16 cellular contexts compared by ENCODE assay signal in the genomic region with DNA sequence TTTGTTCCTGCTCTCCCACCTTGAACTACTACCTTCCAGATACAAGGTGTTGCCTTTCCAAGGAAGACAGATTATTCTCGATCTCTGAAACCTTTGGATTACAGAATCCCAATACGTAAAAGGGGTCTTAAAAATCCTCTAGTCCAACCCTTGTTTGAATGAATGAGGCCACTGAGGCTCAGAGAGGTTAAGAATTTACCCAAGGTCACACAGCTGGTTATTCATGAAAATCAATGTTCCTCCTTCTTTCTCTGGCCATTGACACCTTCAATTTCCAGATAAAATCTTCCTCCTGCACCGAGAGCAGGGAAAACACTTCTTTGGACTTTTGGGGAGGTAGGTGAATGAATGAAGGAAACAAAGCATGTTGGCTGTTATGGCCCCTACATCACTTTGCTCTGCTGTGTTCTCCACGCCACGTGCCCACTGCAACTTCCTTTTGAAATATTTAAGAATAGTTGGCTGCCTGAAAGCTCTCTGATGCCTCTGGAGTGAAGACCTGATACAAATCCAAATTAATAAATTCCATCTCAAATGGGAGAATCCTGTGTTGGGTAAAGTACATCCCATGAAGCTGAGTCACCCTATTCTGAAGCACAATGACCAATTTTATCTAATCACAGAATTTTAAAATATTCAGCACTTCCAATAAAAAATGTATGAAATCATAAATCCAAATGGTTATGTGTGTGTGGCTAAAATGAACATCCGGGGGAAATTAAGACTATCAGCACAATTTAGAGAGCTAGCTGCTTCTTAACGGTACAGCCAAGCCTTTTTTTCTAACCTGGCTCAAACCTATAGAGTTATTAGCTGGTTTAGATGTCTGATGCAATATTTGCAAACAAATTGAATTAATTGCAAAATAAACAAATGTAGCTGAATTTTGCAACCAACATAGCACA. TPM values are rescaled to one million over a fixed set of nuclear protein-coding genes. Genes with fewer than 3 reads are reported as not detected.
DNase-seq lines count a peak whose midpoint lies in the region; ATAC-seq, FAIRE-seq and TF ChIP-seq lines count a peak whose summit lies in the region.
"Had no signal": no experiment of that assay in that cellular context is flagged by ENCODE, and none has a peak within 500 bp of the region (broad histone marks: within the 10 kb centered on the region; RNA-seq: fewer than 3 reads in every experiment).

No MANE protein-coding gene starts in this region.

- no peaks in the 10 kb centered on the region for H3K36me3 ChIP-seq in left ventricle myocardium inferior
- peaks cover 0 to 14% (median 0%) of the 10 kb centered on the region in 9 donors for H3K36me3 ChIP-seq in heart right ventricle
- H3K36me3 ChIP-seq in astrocyte (ENCODE audit: insufficient read depth, low read length), result peaks cover 3% of the 10 kb centered on the region
- H3K36me3 ChIP-seq in gastroesophageal sphincter, result no peaks in the 10 kb centered on the region
- no peaks in the 10 kb centered on the region for H3K36me3 ChIP-seq in uterus

- TF ChIP-seq EP300 in gastroesophageal sphincter (IDR thresholded peaks at IDR 0.05), result no peak

- no peak for TF ChIP-seq POLR2A in gastroesophageal sphincter (IDR thresholded peaks at IDR 0.05)
- TF ChIP-seq POLR2A in uterus (IDR thresholded peaks at IDR 0.05), result no peak

- H3K27ac ChIP-seq in left ventricle myocardium inferior (replicated peaks) (no peak overlapping the region), heart right ventricle (peak overlapping the region in 2 of 10 donors; percentile 12 to 28), astrocyte (ENCODE audit: low read depth, low read length) (peak overlapping the region; percentile 36), gastroesophageal sphincter (peak overlapping the region in 3 of 4 donors; percentile 81 to 93 (median 84)), uterus (peak overlapping the region; percentile 73 to 97)

- no peak overlapping the region for H3K9ac ChIP-seq in astrocyte (ENCODE audit: low read length)

- H3K9me3 ChIP-seq in left ventricle myocardium inferior (replicated peaks) (no peaks in the 10 kb centered on the region), heart right ventricle (no peaks in the 10 kb centered on the region), astrocyte (ENCODE audit: insufficient read depth, low read depth, low read length) (no peaks in the 10 kb centered on the region), gastroesophageal sphincter (no peaks in the 10 kb centered on the region), uterus (no peaks in the 10 kb centered on the region)

- no peak for FAIRE-seq in astrocyte (lab: Jason Lieb, UNC)
- FAIRE-seq: frontal cortex, G401.6 had no signal

- TF ChIP-seq CTCF in left ventricle myocardium inferior (IDR thresholded peaks at IDR 0.05; ENCODE audit: borderline replicate concordance), result no peak
- no peak for TF ChIP-seq CTCF in heart right ventricle (IDR thresholded peaks at IDR 0.05)
- no peak for TF ChIP-seq CTCF in astrocyte (IDR thresholded peaks at IDR 0.05; ENCODE audit: insufficient read depth, low read depth, low read length)
- TF ChIP-seq CTCF in gastroesophageal sphincter (IDR thresholded peaks at IDR 0.05), result no peak
- no peak for TF ChIP-seq CTCF in uterus (IDR thresholded peaks at IDR 0.05)

- H4K20me1 ChIP-seq in astrocyte (ENCODE audit: insufficient read depth, low read length), result peaks cover 42% of the 10 kb centered on the region

- DNase-seq in left ventricle myocardium inferior (no peak), heart right ventricle (no peak), astrocyte (ENCODE audit: low read depth) (peak; percentile 68), uterus (no peak)
- DNase-seq: NCI-H2171 treated with DMSO at 0.1 percent for 48 hours; nucleus accumbens; stimulated activated CD4-positive, alpha-beta T cell treated with anti-CD3 and anti-CD28 coated beads, Interleukin-1b, Interleukin-23, amount 100 ng/mL, for 48 hours had no signal

- H3K36me3 Mint-ChIP-seq in astrocyte (ENCODE audit: low read depth, unreplicated experiment), result peaks cover 3% of the 10 kb centered on the region

- H2AFZ ChIP-seq in astrocyte (ENCODE audit: low read depth, low read length), result no peak overlapping the region

- H3K27me3 Mint-ChIP-seq in astrocyte (ENCODE audit: low read depth, unreplicated experiment), result no peaks in the 10 kb centered on the region
- H3K27me3 Mint-ChIP-seq: stimulated activated naive CD8-positive, alpha-beta T cell treated with anti-CD3 and anti-CD28 coated beads, Interleukin-15, Interleukin-2, amounts not matched to agents 100 ng/mL and 50 ng/mL, for 24 hours had no signal

- intact Hi-C loops in left ventricle myocardium inferior (cut with micrococcal nuclease), result no loop called here
- intact Hi-C loops in heart right ventricle (cut with DNase I), result loop anchor here in 1 of 10 donors (5.0 kb wide), 1 partner anchor 35 kb away; no protein-coding TSS in a partner anchor
- intact Hi-C loops in uterus (cut with DNase I; ENCODE audit: low total_unique reads), result no loop called here

- 60 to 62% methylated on average over 7 of the region's 7 CpGs for WGBS in heart right ventricle, 2 donors
- WGBS in gastroesophageal sphincter (ENCODE audit: low coverage in 1 of 2), 2 donors, result 46 to 56% methylated on average over 5 to 7 of the region's 7 CpGs

- H3K4me3 ChIP-seq in left ventricle myocardium inferior (peak overlapping the region; percentile 64), heart right ventricle (peak overlapping the region in 3 of 10 donors; percentile 7 to 55 (median 13)), astrocyte (ENCODE audit: insufficient read depth, low read depth, low read length) (no peak overlapping the region), gastroesophageal sphincter (no peak overlapping the region), uterus (no peak overlapping the region)

- H3K27me3 ChIP-seq in left ventricle myocardium inferior (ENCODE audit: low read depth) (no peaks in the 10 kb centered on the region), heart right ventricle (no peaks in the 10 kb centered on the region), astrocyte (ENCODE audit: insufficient read depth, low read length) (no peaks in the 10 kb centered on the region), gastroesophageal sphincter (no peaks in the 10 kb centered on the region), uterus (no peaks in the 10 kb centered on the region)

- peaks cover 27% of the 10 kb centered on the region for H3K4me1 Mint-ChIP-seq in astrocyte (ENCODE audit: low read depth, unreplicated experiment)

- no peak overlapping the region for H3K27ac Mint-ChIP-seq in astrocyte (ENCODE audit: unreplicated experiment)
- H3K27ac Mint-ChIP-seq: activated T-helper 1 cell treated with anti-CD3 and anti-CD28 coated beads, Interleukin-12 subunit alpha, Interleukin-12 subunit beta, Interleukin-2, Interleukin-4 antibody, amounts not matched to agents 30 ng/mL and 10 ng/mL and 1 ng/mL, durations not matched to agents 14 hours and 24 hours and 36 hours; stimulated activated naive CD8-positive, alpha-beta T cell treated with anti-CD3 and anti-CD28 coated beads, Interleukin-15, Interleukin-2, amounts not matched to agents 100 ng/mL and 50 ng/mL, for 24 hours had no signal

- H3K4me1 ChIP-seq in left ventricle myocardium inferior, result peaks cover 80% of the 10 kb centered on the region
- peaks cover 0 to 71% (median 47%) of the 10 kb centered on the region in 9 donors for H3K4me1 ChIP-seq in heart right ventricle
- H3K4me1 ChIP-seq in astrocyte (ENCODE audit: insufficient read depth, low read length), result peaks cover 10% of the 10 kb centered on the region
- H3K4me1 ChIP-seq in gastroesophageal sphincter, result peaks cover 6 to 98% (median 32%) of the 10 kb centered on the region in 3 donors
- H3K4me1 ChIP-seq in uterus, result peaks cover 4 to 21% of the 10 kb centered on the region in 2 donors

- no peak for ATAC-seq in heart right ventricle
- ATAC-seq in gastroesophageal sphincter, result no peak
- no peak for ATAC-seq in HG02885 (IDR thresholded peaks at IDR 0.05; ENCODE audit: poor library complexity, unreplicated experiment)
- no peak for ATAC-seq in GM18870 (IDR thresholded peaks at IDR 0.05; ENCODE audit: unreplicated experiment)
- ATAC-seq in HG03378 (IDR thresholded peaks at IDR 0.05; ENCODE audit: unreplicated experiment), result no peak
- ATAC-seq: activated CD4-positive, CD25-positive, alpha-beta regulatory T cell treated with anti-CD3 and anti-CD28 coated beads, Interleukin-2, amount 50 U/mL, for 24 hours had no signal

- H3K79me2 ChIP-seq in astrocyte (ENCODE audit: insufficient read depth, low read length), result peaks cover 74% of the 10 kb centered on the region

- H3K4me3 Mint-ChIP-seq in astrocyte (ENCODE audit: unreplicated experiment), result no peak overlapping the region
- H3K4me3 Mint-ChIP-seq: activated T-helper 1 cell treated with anti-CD3 and anti-CD28 coated beads, Interleukin-12 subunit alpha, Interleukin-12 subunit beta, Interleukin-2, Interleukin-4 antibody, amounts not matched to agents 30 ng/mL and 10 ng/mL and 1 ng/mL, durations not matched to agents 14 hours and 24 hours and 36 hours; stimulated activated naive CD8-positive, alpha-beta T cell treated with anti-CD3 and anti-CD28 coated beads, Interleukin-15, Interleukin-2, amounts not matched to agents 100 ng/mL and 50 ng/mL, for 24 hours had no signal

- H3K9me3 Mint-ChIP-seq in astrocyte (ENCODE audit: unreplicated experiment), result no peaks in the 10 kb centered on the region
- H3K9me3 Mint-ChIP-seq: activated T-helper 1 cell treated with anti-CD3 and anti-CD28 coated beads, Interleukin-12 subunit alpha, Interleukin-12 subunit beta, Interleukin-2, Interleukin-4 antibody, amounts not matched to agents 30 ng/mL and 10 ng/mL and 1 ng/mL, durations not matched to agents 14 hours and 24 hours and 36 hours; stimulated activated naive CD8-positive, alpha-beta T cell treated with anti-CD3 and anti-CD28 coated beads, Interleukin-15, Interleukin-2, amounts not matched to agents 100 ng/mL and 50 ng/mL, for 24 hours had no signal

- peak overlapping the region; percentile 39 for H3K4me2 ChIP-seq in astrocyte (ENCODE audit: low read length)

RNA-seq across cellular contexts. Expression of gene SVIL, which starts 7.3 kb away (rescaled TPM):
- total RNA-seq in left ventricle myocardium inferior (403 TPM), heart right ventricle (100 to 1,000 TPM; 287 to 655 (median 537) TPM), astrocyte (70.4 and 73.3 TPM in 2 replicates), gastroesophageal sphincter (1,000 to 10,000 TPM in 2 of 4 donors, 100 to 1,000 TPM in 2; 585 to 1,262 (median 942) TPM), uterus (100 to 1,000 TPM; 108 to 316 (median 209) TPM)
- polyA plus RNA-seq in heart right ventricle, result 100 to 1,000 TPM in 1 of 2 donors, 10 to 100 TPM in 1; 38.6 to 115 TPM
